ENCODE assay signal across 17 cellular contexts in genomic region chr11:1522081-1522424, GRCh38.
A peak's percentile ranks its signal among the peaks of the same experiment; 100 is the strongest.
DNase-seq lines count a peak whose midpoint lies in the region; ATAC-seq and TF ChIP-seq lines count a peak whose summit lies in the region.
"Had no signal": no experiment of that assay in that cellular context is flagged by ENCODE, and none has a peak within 500 bp of the region (broad histone marks: within the 10 kb centered on the region; RNA-seq: fewer than 3 reads in every experiment).

No MANE protein-coding gene starts in this region.

- no peak for TF ChIP-seq CTCF in foreskin fibroblast (IDR thresholded peaks at IDR 0.05; ENCODE audit: low read depth, low read length)

- H3K4me3 ChIP-seq in foreskin fibroblast (ENCODE audit: low read depth in 1 of 2, low read length in 2 of 2), result no peak overlapping the region
- H3K4me3 ChIP-seq: body of pancreas, lower lobe of right lung, SK-N-MC had no signal

- no peak for DNase-seq in foreskin fibroblast
- no peak for DNase-seq in NCI-H1417 treated with DMSO at 0.1 percent for 48 hours (lab: John Stamatoyannopoulos, UW)
- no peak for DNase-seq in NCI-H187 treated with DMSO at 0.1 percent for 48 hours (lab: John Stamatoyannopoulos, UW)
- DNase-seq: activated CD4-positive, alpha-beta T cell treated with anti-CD3 and anti-CD28 coated beads, Interleukin-2, amount 10 ng/mL, durations not matched to agents 7 days and 5 days; body of pancreas; C1 segment of cervical spinal cord; DMS79; erythroblast; lower lobe of right lung; NCI-H1694; NCI-H510A treated with DMSO at 0.1 percent for 48 hours; nephron progenitor cell had no signal

- ATAC-seq in GM19035 (IDR thresholded peaks at IDR 0.05; ENCODE audit: unreplicated experiment), result peak; percentile 42
- peak; percentile 35 for ATAC-seq in HG02571 (IDR thresholded peaks at IDR 0.05; ENCODE audit: unreplicated experiment)
- peak; percentile 13 for ATAC-seq in HG03460 (IDR thresholded peaks at IDR 0.05; ENCODE audit: unreplicated experiment)
- ATAC-seq in HG02759 (IDR thresholded peaks at IDR 0.05; ENCODE audit: unreplicated experiment), result no peak
- ATAC-seq: body of pancreas, lower lobe of right lung had no signal
